Comparison of ENCODE assay signal across 6 cellular contexts in the genomic region with DNA sequence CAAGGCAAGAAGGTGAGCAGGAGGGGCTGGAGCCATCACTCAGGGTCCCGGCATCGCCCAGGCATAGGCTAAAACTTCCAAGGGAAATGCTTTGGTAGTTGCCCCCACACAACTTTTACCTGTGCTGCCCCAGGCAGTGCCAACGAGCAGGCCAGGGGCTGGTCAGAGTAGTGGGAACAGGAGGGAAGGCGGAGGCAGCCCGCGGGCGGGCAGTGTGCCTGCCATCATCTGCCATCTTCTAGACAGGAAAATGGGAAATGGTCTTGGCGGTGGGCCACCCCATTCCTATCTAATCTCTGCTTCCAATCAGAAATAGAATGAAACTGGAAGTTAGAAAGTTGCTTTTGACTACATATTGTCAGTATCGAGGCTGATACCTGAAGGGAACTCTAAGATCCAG. TPM values are rescaled to one million over a fixed set of nuclear protein-coding genes. Genes with fewer than 3 reads are reported as not detected.
"Had no signal": no experiment of that assay in that cellular context is flagged by ENCODE, and none has a peak within 500 bp of the region (broad histone marks: within the 10 kb centered on the region; RNA-seq: fewer than 3 reads in every experiment).

No MANE protein-coding gene starts in this region.

- H3K27ac Mint-ChIP-seq: IgD-negative memory B cell had no signal

- DNase-seq: IMR-90, KBM-7, KG1 had no signal

- H3K36me3 Mint-ChIP-seq: IgD-negative memory B cell had no signal

- ATAC-seq: HepG2, K562 had no signal

- H3K27me3 Mint-ChIP-seq: IgD-negative memory B cell had no signal

- H3K9me3 Mint-ChIP-seq: IgD-negative memory B cell had no signal

RNA-seq across cellular contexts. Expression of a gene that starts 26.0 kb away (rescaled TPM):
- total RNA-seq: HepG2, IMR-90, K562 had no signal
